In the genomic region with DNA sequence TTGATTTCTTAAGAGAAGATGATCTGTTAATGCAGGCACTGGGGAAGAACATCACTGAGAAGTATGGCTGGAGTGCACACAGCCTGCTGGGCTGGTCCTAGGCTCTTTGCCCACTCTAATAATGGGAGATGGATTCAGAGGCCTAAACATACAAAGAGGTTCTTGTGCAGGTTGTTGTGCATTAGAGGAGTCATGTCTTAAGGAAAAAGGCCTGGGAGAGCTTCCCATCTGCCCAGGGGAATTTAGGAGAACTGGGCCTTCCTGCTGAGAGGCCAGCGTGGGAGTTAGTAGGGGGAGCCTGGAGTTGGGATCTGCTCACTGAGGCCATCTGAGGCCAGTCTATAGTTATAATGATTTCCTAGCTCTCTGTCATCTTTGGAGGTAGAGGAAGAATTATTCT, we compare ENCODE assay signal across 24 cellular contexts.
DNase-seq lines count a peak whose midpoint lies in the region; ATAC-seq and TF ChIP-seq lines count a peak whose summit lies in the region.
"Had no signal": no experiment of that assay in that cellular context is flagged by ENCODE, and none has a peak within 500 bp of the region (broad histone marks: within the 10 kb centered on the region; RNA-seq: fewer than 3 reads in every experiment).

No MANE protein-coding gene starts in this region.

- peak in 2 of 4 donors; percentile 20 to 47 for ATAC-seq in heart left ventricle
- ATAC-seq in WTC11, result no peak
- ATAC-seq in stimulated activated naive B cell treated with anti-CD40 and anti-IgM and Interleukin-4, amounts not matched to agents 10 μg/mL and 1 μg/mL and 100 μg/mL, for 72 hours (replicated peaks), result no peak
- ATAC-seq in GM19463 (IDR thresholded peaks at IDR 0.05; ENCODE audit: unreplicated experiment), result no peak
- ATAC-seq: K562, Right ventricle myocardium inferior had no signal

- H3K27ac Mint-ChIP-seq in WTC11, result peak overlapping the region; percentile 21; the same call in 1 of the 2 replicates
- H3K27ac Mint-ChIP-seq in nephron progenitor cell, result peak overlapping the region; percentile 68
- H3K27ac Mint-ChIP-seq in stimulated activated naive B cell treated with anti-CD40 and anti-IgM and Interleukin-4, amounts not matched to agents 10 μg/mL and 1 μg/mL and 100 μg/mL, for 72 hours, result peak overlapping the region; percentile 20
- H3K27ac Mint-ChIP-seq: CD4-positive, alpha-beta T cell; HFFc6 had no signal

- intact Hi-C loops in heart left ventricle (cut with DNase I), result loop anchor here in 1 of 10 donors (5.0 kb wide), 1 partner anchor 79 kb away; no protein-coding TSS in a partner anchor

- peaks cover 0 to 24% (median 8%) of the 10 kb centered on the region in 12 donors for H3K4me1 ChIP-seq in heart left ventricle
- H3K4me1 ChIP-seq in right atrium auricular region, result peaks cover 0 to 8% of the 10 kb centered on the region in 2 donors

- H3K4me3 ChIP-seq in heart left ventricle, result no peak overlapping the region
- no peak overlapping the region for H3K4me3 ChIP-seq in right atrium auricular region
- H3K4me3 ChIP-seq: BLaER1, K562, MG63 had no signal

- no peaks in the 10 kb centered on the region; the same call in 1 of the 2 replicates for H3K27me3 Mint-ChIP-seq in WTC11 (ENCODE audit: low read depth)
- peaks cover 3% of the 10 kb centered on the region for H3K27me3 Mint-ChIP-seq in nephron progenitor cell (ENCODE audit: low read depth, poor library complexity)
- peaks cover 0 to 6% of the 10 kb centered on the region in 2 donors for H3K27me3 Mint-ChIP-seq in stimulated activated naive B cell treated with anti-CD40 and anti-IgM and Interleukin-4, amounts not matched to agents 10 μg/mL and 1 μg/mL and 100 μg/mL, for 72 hours
- H3K27me3 Mint-ChIP-seq: CD4-positive, alpha-beta T cell had no signal

- H3K9me3 ChIP-seq in heart left ventricle (no peaks in the 10 kb centered on the region), right atrium auricular region (no peaks in the 10 kb centered on the region)
- H3K9me3 ChIP-seq: MG63 had no signal

- H3K9me3 Mint-ChIP-seq in WTC11 (no peaks in the 10 kb centered on the region), nephron progenitor cell (peaks cover 9% of the 10 kb centered on the region)
- H3K9me3 Mint-ChIP-seq in stimulated activated naive B cell treated with anti-CD40 and anti-IgM and Interleukin-4, amounts not matched to agents 10 μg/mL and 1 μg/mL and 100 μg/mL, for 72 hours, result no peaks in the 10 kb centered on the region
- H3K9me3 Mint-ChIP-seq: CD4-positive, alpha-beta T cell; HFFc6 had no signal

- H3K36me3 Mint-ChIP-seq in WTC11 (peaks cover 73% of the 10 kb centered on the region), nephron progenitor cell (ENCODE audit: low read depth) (peaks cover 17% of the 10 kb centered on the region)
- H3K36me3 Mint-ChIP-seq in stimulated activated naive B cell treated with anti-CD40 and anti-IgM and Interleukin-4, amounts not matched to agents 10 μg/mL and 1 μg/mL and 100 μg/mL, for 72 hours, result no peaks in the 10 kb centered on the region

- TF ChIP-seq CTCF in heart left ventricle (IDR thresholded peaks at IDR 0.05) (no peak), right atrium auricular region (IDR thresholded peaks at IDR 0.05) (no peak), WTC11 (IDR thresholded peaks at IDR 0.05) (no peak), nephron progenitor cell (IDR thresholded peaks at IDR 0.05) (no peak)

- H3K4me3 Mint-ChIP-seq in WTC11 (no peak overlapping the region), nephron progenitor cell (no peak overlapping the region)
- H3K4me3 Mint-ChIP-seq in stimulated activated naive B cell treated with anti-CD40 and anti-IgM and Interleukin-4, amounts not matched to agents 10 μg/mL and 1 μg/mL and 100 μg/mL, for 72 hours, result no peak overlapping the region
- H3K4me3 Mint-ChIP-seq: CD4-positive, alpha-beta T cell; HFFc6 had no signal

- no peak for TF ChIP-seq POLR2A in heart left ventricle (IDR thresholded peaks at IDR 0.05)

- H3K36me3 ChIP-seq in heart left ventricle, result no peaks in the 10 kb centered on the region
- no peaks in the 10 kb centered on the region for H3K36me3 ChIP-seq in right atrium auricular region
- H3K36me3 ChIP-seq: BLaER1, MG63 had no signal

- POLR2A ChIA-PET in WTC11 (lab: Charles Lee), result interaction anchor here (0.7 to 1.0 kb wide), 2 partner anchors 48 to 219 kb away, joined by 3 to 4 read pairs; no protein-coding TSS in a partner anchor

- peak overlapping the region in 8 of 12 donors; percentile 62 to 79 (median 72) for H3K27ac ChIP-seq in heart left ventricle
- H3K27ac ChIP-seq in right atrium auricular region, result no peak overlapping the region
- H3K27ac ChIP-seq: 22Rv1, BLaER1 had no signal

- WGBS in heart left ventricle, 4 donors, result 60 to 69% (median 62%) methylated on average over 1 of the region's 1 CpG

- no peaks in the 10 kb centered on the region for H3K27me3 ChIP-seq in heart left ventricle
- H3K27me3 ChIP-seq in right atrium auricular region, result no peaks in the 10 kb centered on the region
- H3K27me3 ChIP-seq: BLaER1 had no signal

- DNase-seq in heart left ventricle (no peak), right atrium auricular region (ENCODE audit: low spot score) (no peak), WTC11 (ENCODE audit: low spot score) (no peak), nephron progenitor cell (no peak), MV-4-11 (lab: John Stamatoyannopoulos, UW) (no peak), germinal center (ENCODE audit: low spot score) (no peak)
- no peak for DNase-seq in stimulated activated naive B cell treated with anti-CD40 and anti-IgM and Interleukin-4, amounts not matched to agents 10 μg/mL and 1 μg/mL and 100 μg/mL, for 72 hours
- DNase-seq: ACHN; CD4-positive, alpha-beta T cell; DMS53; GDM1; H7; HFFc6; MG63; NCI-H1048; NCI-H1417 treated with DMSO at 0.1 percent for 48 hours; NCI-H187; NCI-H446; NCI-H526 had no signal

- H3K4me1 Mint-ChIP-seq in WTC11 (peaks cover 59% of the 10 kb centered on the region), nephron progenitor cell (peaks cover 82% of the 10 kb centered on the region)
- H3K4me1 Mint-ChIP-seq in stimulated activated naive B cell treated with anti-CD40 and anti-IgM and Interleukin-4, amounts not matched to agents 10 μg/mL and 1 μg/mL and 100 μg/mL, for 72 hours, result no peaks in the 10 kb centered on the region

- CTCF ChIA-PET in WTC11 (lab: Charles Lee), result interaction anchor here (1.7 to 1.9 kb wide), 3 partner anchors 74 to 117 kb away, joined by 4 to 8 read pairs (median 4); no protein-coding TSS in a partner anchor

TF ChIP-seq in WTC11, 78 proteins besides CTCF, POLR2A, EP300 and RAD21 (continues in another document):
- no peak for TF ChIP-seq RELA (CRISPR knock-in tag; IDR thresholded peaks at IDR 0.05; ENCODE audit: borderline replicate concordance)
- TF ChIP-seq, protein P1, sequence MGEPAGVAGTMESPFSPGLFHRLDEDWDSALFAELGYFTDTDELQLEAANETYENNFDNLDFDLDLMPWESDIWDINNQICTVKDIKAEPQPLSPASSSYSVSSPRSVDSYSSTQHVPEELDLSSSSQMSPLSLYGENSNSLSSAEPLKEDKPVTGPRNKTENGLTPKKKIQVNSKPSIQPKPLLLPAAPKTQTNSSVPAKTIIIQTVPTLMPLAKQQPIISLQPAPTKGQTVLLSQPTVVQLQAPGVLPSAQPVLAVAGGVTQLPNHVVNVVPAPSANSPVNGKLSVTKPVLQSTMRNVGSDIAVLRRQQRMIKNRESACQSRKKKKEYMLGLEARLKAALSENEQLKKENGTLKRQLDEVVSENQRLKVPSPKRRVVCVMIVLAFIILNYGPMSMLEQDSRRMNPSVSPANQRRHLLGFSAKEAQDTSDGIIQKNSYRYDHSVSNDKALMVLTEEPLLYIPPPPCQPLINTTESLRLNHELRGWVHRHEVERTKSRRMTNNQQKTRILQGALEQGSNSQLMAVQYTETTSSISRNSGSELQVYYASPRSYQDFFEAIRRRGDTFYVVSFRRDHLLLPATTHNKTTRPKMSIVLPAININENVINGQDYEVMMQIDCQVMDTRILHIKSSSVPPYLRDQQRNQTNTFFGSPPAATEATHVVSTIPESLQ (CRISPR knock-in tag; IDR thresholded peaks at IDR 0.05), result no peak
- TF ChIP-seq ELF4 (CRISPR knock-in tag; IDR thresholded peaks at IDR 0.05; ENCODE audit: low read depth), result no peak
- no peak for TF ChIP-seq SMAD3 (CRISPR knock-in tag; IDR thresholded peaks at IDR 0.05; ENCODE audit: borderline replicate concordance)
- TF ChIP-seq FOXJ3 (CRISPR knock-in tag; IDR thresholded peaks at IDR 0.05; ENCODE audit: borderline replicate concordance), result no peak
- TF ChIP-seq, protein P2, sequence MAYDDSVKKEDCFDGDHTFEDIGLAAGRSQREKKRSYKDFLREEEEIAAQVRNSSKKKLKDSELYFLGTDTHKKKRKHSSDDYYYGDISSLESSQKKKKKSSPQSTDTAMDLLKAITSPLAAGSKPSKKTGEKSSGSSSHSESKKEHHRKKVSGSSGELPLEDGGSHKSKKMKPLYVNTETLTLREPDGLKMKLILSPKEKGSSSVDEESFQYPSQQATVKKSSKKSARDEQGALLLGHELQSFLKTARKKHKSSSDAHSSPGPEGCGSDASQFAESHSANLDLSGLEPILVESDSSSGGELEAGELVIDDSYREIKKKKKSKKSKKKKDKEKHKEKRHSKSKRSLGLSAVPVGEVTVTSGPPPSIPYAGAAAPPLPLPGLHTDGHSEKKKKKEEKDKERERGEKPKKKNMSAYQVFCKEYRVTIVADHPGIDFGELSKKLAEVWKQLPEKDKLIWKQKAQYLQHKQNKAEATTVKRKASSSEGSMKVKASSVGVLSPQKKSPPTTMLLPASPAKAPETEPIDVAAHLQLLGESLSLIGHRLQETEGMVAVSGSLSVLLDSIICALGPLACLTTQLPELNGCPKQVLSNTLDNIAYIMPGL (CRISPR knock-in tag; IDR thresholded peaks at IDR 0.05), result no peak
- TF ChIP-seq, protein P3, sequence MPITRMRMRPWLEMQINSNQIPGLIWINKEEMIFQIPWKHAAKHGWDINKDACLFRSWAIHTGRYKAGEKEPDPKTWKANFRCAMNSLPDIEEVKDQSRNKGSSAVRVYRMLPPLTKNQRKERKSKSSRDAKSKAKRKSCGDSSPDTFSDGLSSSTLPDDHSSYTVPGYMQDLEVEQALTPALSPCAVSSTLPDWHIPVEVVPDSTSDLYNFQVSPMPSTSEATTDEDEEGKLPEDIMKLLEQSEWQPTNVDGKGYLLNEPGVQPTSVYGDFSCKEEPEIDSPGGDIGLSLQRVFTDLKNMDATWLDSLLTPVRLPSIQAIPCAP (CRISPR knock-in tag; IDR thresholded peaks at IDR 0.05), result no peak
- TF ChIP-seq, protein P4, sequence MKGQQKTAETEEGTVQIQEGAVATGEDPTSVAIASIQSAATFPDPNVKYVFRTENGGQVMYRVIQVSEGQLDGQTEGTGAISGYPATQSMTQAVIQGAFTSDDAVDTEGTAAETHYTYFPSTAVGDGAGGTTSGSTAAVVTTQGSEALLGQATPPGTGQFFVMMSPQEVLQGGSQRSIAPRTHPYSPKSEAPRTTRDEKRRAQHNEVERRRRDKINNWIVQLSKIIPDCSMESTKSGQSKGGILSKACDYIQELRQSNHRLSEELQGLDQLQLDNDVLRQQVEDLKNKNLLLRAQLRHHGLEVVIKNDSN (CRISPR knock-in tag; IDR thresholded peaks at IDR 0.05), result no peak

Comparison
In these comparisons a context has a peak if more than half of its experiments do, and no peak if none do; other contexts are left out.
1. H3K27ac ChIP-seq: peak in heart left ventricle (8 of 12); none in right atrium auricular region (0 of 2).
2. Peak in every context shown above with its lines, with median percentiles within 50 percentile points of each other: H3K27ac Mint-ChIP-seq.